Comparison of ENCODE assay signal across 15 cellular contexts in the genomic region with DNA sequence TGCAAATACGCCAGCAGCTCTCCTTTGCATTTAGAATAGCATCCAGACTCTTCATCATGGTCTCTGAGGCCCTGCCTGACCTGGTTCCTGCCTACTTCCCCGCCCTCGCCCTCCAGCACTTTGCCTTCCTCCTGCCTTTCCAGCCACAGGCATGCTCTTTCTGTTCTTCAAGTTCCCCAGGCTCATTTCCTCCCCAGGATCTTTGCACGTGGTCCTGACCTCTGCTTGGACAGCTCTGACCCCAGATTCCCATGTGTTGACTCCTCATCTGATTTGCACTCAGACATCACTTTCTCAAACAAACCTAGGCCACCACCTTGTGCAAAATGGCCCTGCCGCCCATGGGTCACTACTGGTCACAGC.
DNase-seq lines count a peak whose midpoint lies in the region; ATAC-seq, FAIRE-seq and TF ChIP-seq lines count a peak whose summit lies in the region.
"Had no signal": no experiment of that assay in that cellular context is flagged by ENCODE, and none has a peak within 500 bp of the region (broad histone marks: within the 10 kb centered on the region; RNA-seq: fewer than 3 reads in every experiment).

No MANE protein-coding gene starts in this region.

- no peak for FAIRE-seq in A549 (lab: Jason Lieb, UNC)

- no peaks in the 10 kb centered on the region for H3K27me3 ChIP-seq in brain microvascular endothelial cell (replicated peaks)
- H3K27me3 ChIP-seq: foreskin keratinocyte, testis had no signal

- no peak overlapping the region for H3K27ac Mint-ChIP-seq in stimulated activated naive B cell treated with anti-CD40 and anti-IgM and Interleukin-4, amounts not matched to agents 10 μg/mL and 1 μg/mL and 100 μg/mL, for 72 hours
- H3K27ac Mint-ChIP-seq: activated CD4-positive, alpha-beta T cell treated with anti-CD3 and anti-CD28 coated beads for 36 hours; activated T-helper 2 cell treated with anti-CD3 and anti-CD28 coated beads, Interferon-gamma antibody, Interleukin-2, Interleukin-4, amounts not matched to agents 10 μg/mL and 5 μg/mL and 100 μg/mL, durations not matched to agents 14 hours and 24 hours and 36 hours had no signal

- no peak for TF ChIP-seq EP300 in A549 (IDR thresholded peaks at IDR 0.05)

- 59% methylated on average over 5 of the region's 5 CpGs for WGBS in A549 (ENCODE audit: missing lambda C conversion rate)

- peaks cover 5 to 20% of the 10 kb centered on the region in 2 donors for H3K4me1 Mint-ChIP-seq in stimulated activated naive B cell treated with anti-CD40 and anti-IgM and Interleukin-4, amounts not matched to agents 10 μg/mL and 1 μg/mL and 100 μg/mL, for 72 hours

- in situ Hi-C loops in brain microvascular endothelial cell (cut with HindIII; ENCODE audit: low pct_ligation_motif_present, low sequenced_read_pairs): no loop called here

- H3K9me3 ChIP-seq in A549: no peaks in the 10 kb centered on the region
- H3K9me3 ChIP-seq: testis had no signal

- no peak for TF ChIP-seq CTCF in A549 (IDR thresholded peaks at IDR 0.05)
- no peak for TF ChIP-seq CTCF in brain microvascular endothelial cell (IDR thresholded peaks at IDR 0.05; ENCODE audit: low read depth, low read length, missing control alignments)

- no peak for TF ChIP-seq RAD21 in A549 (conservative IDR thresholded peaks at IDR 0.05 in 1 of 2, IDR thresholded peaks at IDR 0.05 in 1 of 2)

- DNase-seq in A549 (ENCODE audit: low read depth in 1 of 2, low spot score in 1 of 2): peak in 1 of 2 experiments; percentile 31
- peak; percentile 44 for DNase-seq in HT-29 (ENCODE audit: low spot score)
- peak; percentile 47 for DNase-seq in brain microvascular endothelial cell
- DNase-seq in kidney tubule cell (ENCODE audit: low spot score): peak; percentile 97
- no peak for DNase-seq in retina
- no peak for DNase-seq in stimulated activated naive B cell treated with anti-CD40 and anti-IgM and Interleukin-4, amounts not matched to agents 10 μg/mL and 1 μg/mL and 100 μg/mL, for 72 hours
- DNase-seq in activated effector memory CD4-positive, alpha-beta T cell treated with Interleukin-2 at 50 U/mL for 16 hours: no peak
- DNase-seq in NCI-H2227 (lab: John Stamatoyannopoulos, UW; ENCODE audit: unreplicated experiment): no peak
- DNase-seq: activated CD4-positive, alpha-beta T cell treated with anti-CD3 and anti-CD28 coated beads for 36 hours; foreskin keratinocyte; NCI-H1436; NCI-H774; testis had no signal

- H3K9me3 Mint-ChIP-seq in stimulated activated naive B cell treated with anti-CD40 and anti-IgM and Interleukin-4, amounts not matched to agents 10 μg/mL and 1 μg/mL and 100 μg/mL, for 72 hours: peaks cover 11 to 12% of the 10 kb centered on the region in 2 donors

- H3K4me3 Mint-ChIP-seq in stimulated activated naive B cell treated with anti-CD40 and anti-IgM and Interleukin-4, amounts not matched to agents 10 μg/mL and 1 μg/mL and 100 μg/mL, for 72 hours: no peak overlapping the region
- H3K4me3 Mint-ChIP-seq: activated CD4-positive, alpha-beta T cell treated with anti-CD3 and anti-CD28 coated beads for 36 hours had no signal

- CTCF ChIA-PET in A549 (lab: Yijun Ruan, JAX): no interaction called here

- no peak for TF ChIP-seq POLR2A in A549 (IDR thresholded peaks at IDR 0.05; ENCODE audit: low read length)

- POLR2A ChIA-PET in A549 (lab: Yijun Ruan, JAX): no interaction called here

- H3K4me1 ChIP-seq in A549: peaks cover 21% of the 10 kb centered on the region
- H3K4me1 ChIP-seq: foreskin keratinocyte, testis had no signal

- H3K4me2 ChIP-seq in A549: no peak overlapping the region

- peak in 1 of 2 experiments; percentile 51; a peak in 2 of 6 replicates for ATAC-seq in A549
- no peak for ATAC-seq in stimulated activated naive B cell treated with anti-CD40 and anti-IgM and Interleukin-4, amounts not matched to agents 10 μg/mL and 1 μg/mL and 100 μg/mL, for 72 hours (replicated peaks)
- ATAC-seq: activated CD4-positive, alpha-beta T cell treated with anti-CD3 and anti-CD28 coated beads for 36 hours; foreskin keratinocyte had no signal

- peaks cover 24 to 34% of the 10 kb centered on the region in 2 donors for H3K27me3 Mint-ChIP-seq in stimulated activated naive B cell treated with anti-CD40 and anti-IgM and Interleukin-4, amounts not matched to agents 10 μg/mL and 1 μg/mL and 100 μg/mL, for 72 hours
- H3K27me3 Mint-ChIP-seq: activated CD4-positive, alpha-beta T cell treated with anti-CD3 and anti-CD28 coated beads for 36 hours had no signal

- H3K4me3 ChIP-seq in A549 (no peak overlapping the region), brain microvascular endothelial cell (ENCODE audit: low read depth, low read length) (no peak overlapping the region)
- H3K4me3 ChIP-seq: lung, testis had no signal

- H3K36me3 ChIP-seq in brain microvascular endothelial cell (replicated peaks): no peaks in the 10 kb centered on the region

- H3K36me3 Mint-ChIP-seq in stimulated activated naive B cell treated with anti-CD40 and anti-IgM and Interleukin-4, amounts not matched to agents 10 μg/mL and 1 μg/mL and 100 μg/mL, for 72 hours: peaks cover 12% of the 10 kb centered on the region in 2 donors

- H3K27ac ChIP-seq in A549 (no peak overlapping the region), brain microvascular endothelial cell (no peak overlapping the region)
- H3K27ac ChIP-seq: foreskin keratinocyte, testis had no signal

TF ChIP-seq in A549, 52 proteins besides CTCF, POLR2A, EP300 and RAD21:
- 0 out of 2 replicates have a peak, but pooled peaks have one; percentile 29 for TF ChIP-seq GATA3 (IDR thresholded peaks at IDR 0.05; ENCODE audit: borderline replicate concordance)
- no peak for TF ChIP-seq ZNF302 (CRISPR knock-in tag; IDR thresholded peaks at IDR 0.05)
- TF ChIP-seq, protein P1, sequence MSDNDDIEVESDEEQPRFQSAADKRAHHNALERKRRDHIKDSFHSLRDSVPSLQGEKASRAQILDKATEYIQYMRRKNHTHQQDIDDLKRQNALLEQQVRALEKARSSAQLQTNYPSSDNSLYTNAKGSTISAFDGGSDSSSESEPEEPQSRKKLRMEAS (IDR thresholded peaks at IDR 0.05): peak; percentile 62

Comparison
In these comparisons a context has a peak if more than half of its experiments do, and no peak if none do; other contexts are left out.
1. DNase-seq: peak in HT-29 (single experiment), brain microvascular endothelial cell (single experiment) and kidney tubule cell (single experiment); none in retina (single experiment), stimulated activated naive B cell treated with anti-CD40 and anti-IgM and Interleukin-4, amounts not matched to agents 10 μg/mL and 1 μg/mL and 100 μg/mL, for 72 hours (single experiment), activated effector memory CD4-positive, alpha-beta T cell treated with Interleukin-2 at 50 U/mL for 16 hours (single experiment) and NCI-H2227 (single experiment).